1 cellular context compared by ENCODE assay signal in genomic region chr10:18658992-18659783, GRCh38.
A peak's percentile ranks its signal among the peaks of the same experiment; 100 is the strongest.
TF ChIP-seq lines count a peak whose summit lies in the region.

A gene with protein sequence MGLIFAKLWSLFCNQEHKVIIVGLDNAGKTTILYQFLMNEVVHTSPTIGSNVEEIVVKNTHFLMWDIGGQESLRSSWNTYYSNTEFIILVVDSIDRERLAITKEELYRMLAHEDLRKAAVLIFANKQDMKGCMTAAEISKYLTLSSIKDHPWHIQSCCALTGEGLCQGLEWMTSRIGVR (plus strand): TSS chr10:18659431. CDS start chr10:18659638, 207 bp downstream.

TF ChIP-seq in HEK293, 187 proteins besides CTCF, POLR2A, EP300 and RAD21 (continued from another document and continues in another):
- TF ChIP-seq, protein P1, sequence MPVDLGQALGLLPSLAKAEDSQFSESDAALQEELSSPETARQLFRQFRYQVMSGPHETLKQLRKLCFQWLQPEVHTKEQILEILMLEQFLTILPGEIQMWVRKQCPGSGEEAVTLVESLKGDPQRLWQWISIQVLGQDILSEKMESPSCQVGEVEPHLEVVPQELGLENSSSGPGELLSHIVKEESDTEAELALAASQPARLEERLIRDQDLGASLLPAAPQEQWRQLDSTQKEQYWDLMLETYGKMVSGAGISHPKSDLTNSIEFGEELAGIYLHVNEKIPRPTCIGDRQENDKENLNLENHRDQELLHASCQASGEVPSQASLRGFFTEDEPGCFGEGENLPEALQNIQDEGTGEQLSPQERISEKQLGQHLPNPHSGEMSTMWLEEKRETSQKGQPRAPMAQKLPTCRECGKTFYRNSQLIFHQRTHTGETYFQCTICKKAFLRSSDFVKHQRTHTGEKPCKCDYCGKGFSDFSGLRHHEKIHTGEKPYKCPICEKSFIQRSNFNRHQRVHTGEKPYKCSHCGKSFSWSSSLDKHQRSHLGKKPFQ (tag by site-specific recombination; IDR thresholded peaks at IDR 0.05) = no peak
- TF ChIP-seq GLIS2 (tag by site-specific recombination; IDR thresholded peaks at IDR 0.05) = peak; percentile 94
- no peak for TF ChIP-seq ZNF423 (tag by site-specific recombination; IDR thresholded peaks at IDR 0.05)
- no peak for TF ChIP-seq ZFP41 (tag by site-specific recombination; IDR thresholded peaks at IDR 0.05; ENCODE audit: borderline replicate concordance)
- TF ChIP-seq ZNF777 (tag by site-specific recombination; IDR thresholded peaks at IDR 0.05; ENCODE audit: borderline replicate concordance) = no peak
- TF ChIP-seq ZNF48 (tag by site-specific recombination; IDR thresholded peaks at IDR 0.05) = no peak
- TF ChIP-seq KLF9 (tag by site-specific recombination; IDR thresholded peaks at IDR 0.05; ENCODE audit: low read depth) = peak; percentile 67; the same call in 1 of the 2 replicates
- TF ChIP-seq ZNF639 (tag by site-specific recombination; IDR thresholded peaks at IDR 0.05) = peak; percentile 51; the same call in 1 of the 2 replicates
- peak; percentile 65; the same call in 1 of the 2 replicates for TF ChIP-seq ZBTB1 (tag by site-specific recombination; IDR thresholded peaks at IDR 0.05)
- TF ChIP-seq ZNF596 (tag by site-specific recombination; IDR thresholded peaks at IDR 0.05) = no peak
- 0 out of 2 replicates have a peak, but pooled peaks have one; percentile 32 for TF ChIP-seq ZNF692 (tag by site-specific recombination; IDR thresholded peaks at IDR 0.05)
- TF ChIP-seq ZNF239 (tag by site-specific recombination; IDR thresholded peaks at IDR 0.05) = no peak
- TF ChIP-seq ZFP69B (tag by site-specific recombination; IDR thresholded peaks at IDR 0.05) = 0 out of 2 replicates have a peak, but pooled peaks have one; percentile 15
- TF ChIP-seq ZBTB20 (tag by site-specific recombination; IDR thresholded peaks at IDR 0.05) = peak; percentile 23; the same call in 1 of the 2 replicates
- no peak for TF ChIP-seq TCF7L2 (IDR thresholded peaks at IDR 0.05; ENCODE audit: borderline replicate concordance, low read depth, low read length)
- TF ChIP-seq PRDM1 (tag by site-specific recombination; IDR thresholded peaks at IDR 0.05) = peak; percentile 95
- no peak for TF ChIP-seq ZNF211 (tag by site-specific recombination; IDR thresholded peaks at IDR 0.05; ENCODE audit: low read depth)
- no peak for TF ChIP-seq ZNF792 (tag by site-specific recombination; IDR thresholded peaks at IDR 0.05)
- TF ChIP-seq ZNF548 (tag by site-specific recombination; IDR thresholded peaks at IDR 0.05) = no peak
- no peak for TF ChIP-seq ZNF560 (tag by site-specific recombination; IDR thresholded peaks at IDR 0.05; ENCODE audit: borderline replicate concordance)
- 0 out of 2 replicates have a peak, but pooled peaks have one; percentile 23 for TF ChIP-seq ZNF2 (tag by site-specific recombination; IDR thresholded peaks at IDR 0.05)
- peak; percentile 98 for TF ChIP-seq ZNF629 (tag by site-specific recombination; IDR thresholded peaks at IDR 0.05)
- TF ChIP-seq ZNF843 (tag by site-specific recombination; IDR thresholded peaks at IDR 0.05) = peak; percentile 49; the same call in 1 of the 2 replicates
- TF ChIP-seq MEIS1 (CRISPR knock-in tag; IDR thresholded peaks at IDR 0.05; ENCODE audit: borderline replicate concordance) = no peak
- no peak for TF ChIP-seq REPIN1 (tag by site-specific recombination; IDR thresholded peaks at IDR 0.05; ENCODE audit: low read depth)
- TF ChIP-seq YY1 (tag by site-specific recombination; IDR thresholded peaks at IDR 0.05) = peak; percentile 24; the same call in 1 of the 2 replicates
- peak; percentile 25; the same call in 1 of the 2 replicates for TF ChIP-seq ZBTB7A (tag by site-specific recombination; IDR thresholded peaks at IDR 0.05; ENCODE audit: low read depth)
- no peak for TF ChIP-seq ZNF623 (tag by site-specific recombination; IDR thresholded peaks at IDR 0.05)
- TF ChIP-seq ZNF362 (tag by site-specific recombination; IDR thresholded peaks at IDR 0.05) = no peak
- TF ChIP-seq ZNF555 (tag by site-specific recombination; conservative IDR thresholded peaks at IDR 0.05) = no peak
- TF ChIP-seq, protein P2, sequence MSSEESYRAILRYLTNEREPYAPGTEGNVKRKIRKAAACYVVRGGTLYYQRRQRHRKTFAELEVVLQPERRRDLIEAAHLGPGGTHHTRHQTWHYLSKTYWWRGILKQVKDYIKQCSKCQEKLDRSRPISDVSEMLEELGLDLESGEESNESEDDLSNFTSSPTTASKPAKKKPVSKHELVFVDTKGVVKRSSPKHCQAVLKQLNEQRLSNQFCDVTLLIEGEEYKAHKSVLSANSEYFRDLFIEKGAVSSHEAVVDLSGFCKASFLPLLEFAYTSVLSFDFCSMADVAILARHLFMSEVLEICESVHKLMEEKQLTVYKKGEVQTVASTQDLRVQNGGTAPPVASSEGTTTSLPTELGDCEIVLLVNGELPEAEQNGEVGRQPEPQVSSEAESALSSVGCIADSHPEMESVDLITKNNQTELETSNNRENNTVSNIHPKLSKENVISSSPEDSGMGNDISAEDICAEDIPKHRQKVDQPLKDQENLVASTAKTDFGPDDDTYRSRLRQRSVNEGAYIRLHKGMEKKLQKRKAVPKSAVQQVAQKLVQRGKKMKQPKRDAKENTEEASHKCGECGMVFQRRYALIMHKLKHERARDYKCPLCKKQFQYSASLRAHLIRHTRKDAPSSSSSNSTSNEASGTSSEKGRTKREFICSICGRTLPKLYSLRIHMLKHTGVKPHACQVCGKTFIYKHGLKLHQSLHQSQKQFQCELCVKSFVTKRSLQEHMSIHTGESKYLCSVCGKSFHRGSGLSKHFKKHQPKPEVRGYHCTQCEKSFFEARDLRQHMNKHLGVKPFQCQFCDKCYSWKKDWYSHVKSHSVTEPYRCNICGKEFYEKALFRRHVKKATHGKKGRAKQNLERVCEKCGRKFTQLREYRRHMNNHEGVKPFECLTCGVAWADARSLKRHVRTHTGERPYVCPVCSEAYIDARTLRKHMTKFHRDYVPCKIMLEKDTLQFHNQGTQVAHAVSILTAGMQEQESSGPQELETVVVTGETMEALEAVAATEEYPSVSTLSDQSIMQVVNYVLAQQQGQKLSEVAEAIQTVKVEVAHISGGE (tag by site-specific recombination; conservative IDR thresholded peaks at IDR 0.05; ENCODE audit: low read depth) = peak; percentile 96
- no peak for TF ChIP-seq ZNF513 (tag by site-specific recombination; IDR thresholded peaks at IDR 0.05)
- TF ChIP-seq ZNF585B (tag by site-specific recombination; IDR thresholded peaks at IDR 0.05) = no peak
- no peak for TF ChIP-seq ZNF114 (tag by site-specific recombination; IDR thresholded peaks at IDR 0.05)
- peak; percentile 86 for TF ChIP-seq PRDM10 (tag by site-specific recombination; IDR thresholded peaks at IDR 0.05)
- TF ChIP-seq ZNF426 (tag by site-specific recombination; IDR thresholded peaks at IDR 0.05) = no peak
- TF ChIP-seq KLF1 (tag by site-specific recombination; IDR thresholded peaks at IDR 0.05) = no peak
- no peak for TF ChIP-seq ZNF654 (tag by site-specific recombination; IDR thresholded peaks at IDR 0.05; ENCODE audit: low read depth)
- 0 out of 2 replicates have a peak, but pooled peaks have one; percentile 50 for TF ChIP-seq ZNF501 (tag by site-specific recombination; IDR thresholded peaks at IDR 0.05)
- TF ChIP-seq SP3 (tag by site-specific recombination; IDR thresholded peaks at IDR 0.05) = peak; percentile 87
- TF ChIP-seq ZNF561 (tag by site-specific recombination; IDR thresholded peaks at IDR 0.05; ENCODE audit: borderline replicate concordance) = no peak; the same call in 1 of the 2 replicates
- 0 out of 2 replicates have a peak, but pooled peaks have one; percentile 50 for TF ChIP-seq KLF10 (tag by site-specific recombination; IDR thresholded peaks at IDR 0.05)
- peak; percentile 62 for TF ChIP-seq HIC1 (tag by site-specific recombination; IDR thresholded peaks at IDR 0.05)
- no peak for TF ChIP-seq ZNF529 (tag by site-specific recombination; IDR thresholded peaks at IDR 0.05; ENCODE audit: insufficient replicate concordance)
- no peak; the same call in 1 of the 2 replicates for TF ChIP-seq FEZF1 (tag by site-specific recombination; IDR thresholded peaks at IDR 0.05)
- TF ChIP-seq ZFHX2 (tag by site-specific recombination; conservative IDR thresholded peaks at IDR 0.05) = peak; percentile 78
- TF ChIP-seq ZNF600 (tag by site-specific recombination; IDR thresholded peaks at IDR 0.05) = peak; percentile 86; the same call in 1 of the 2 replicates
- peak; percentile 72 for TF ChIP-seq ZNF10 (tag by site-specific recombination; IDR thresholded peaks at IDR 0.05)
- no peak for TF ChIP-seq SALL2 (tag by site-specific recombination; IDR thresholded peaks at IDR 0.05; ENCODE audit: borderline replicate concordance)
- TF ChIP-seq SP7 (tag by site-specific recombination; IDR thresholded peaks at IDR 0.05) = peak; percentile 56; the same call in 1 of the 2 replicates
- peak; percentile 92 for TF ChIP-seq IKZF3 (tag by site-specific recombination; IDR thresholded peaks at IDR 0.05)
